In the genomic region with DNA sequence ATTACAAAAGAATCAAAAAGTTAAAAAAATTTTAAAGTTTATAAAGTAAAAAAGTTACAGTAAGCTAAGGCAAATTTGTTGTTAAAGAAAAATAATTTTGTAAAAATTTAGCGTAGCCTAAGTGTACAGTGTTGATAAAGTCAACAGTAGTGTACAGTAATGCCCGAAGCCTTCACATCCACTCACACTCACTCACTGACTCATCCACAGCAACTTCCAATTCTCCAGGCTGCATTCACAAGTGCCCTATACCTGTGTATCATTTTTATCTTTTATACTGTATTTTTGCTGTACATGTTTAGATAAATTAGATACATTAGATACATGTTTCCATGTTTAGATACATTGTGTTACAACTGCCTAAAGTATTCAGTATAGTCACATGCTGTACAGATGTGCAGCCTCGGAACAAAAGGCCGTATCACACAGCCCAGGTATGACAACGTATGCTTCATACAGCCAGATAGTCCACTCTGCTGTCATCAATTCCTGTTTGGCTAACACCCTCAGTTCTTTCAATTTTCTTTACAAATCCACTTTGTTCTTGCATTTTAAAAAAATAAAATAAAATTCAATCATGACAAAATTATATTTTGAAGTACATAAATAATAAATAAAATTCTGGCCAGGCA, we compare ENCODE assay signal across 1 cellular context.
TF ChIP-seq lines count a peak whose summit lies in the region.

No MANE protein-coding gene starts in this region.

TF ChIP-seq in SK-N-SH treated with all-trans-retinoic acid at 6 μM for 48 hours, 23 proteins besides CTCF, POLR2A, EP300 and RAD21 (continued from another document):
- TF ChIP-seq PATZ1 (CRISPR knock-in tag; IDR thresholded peaks at IDR 0.05; ENCODE audit: borderline replicate concordance) (no peak), TCF4 (CRISPR knock-in tag; IDR thresholded peaks at IDR 0.05; ENCODE audit: borderline replicate concordance) (no peak)
